Comparison of ENCODE assay signal across 1 cellular context in the genomic region with DNA sequence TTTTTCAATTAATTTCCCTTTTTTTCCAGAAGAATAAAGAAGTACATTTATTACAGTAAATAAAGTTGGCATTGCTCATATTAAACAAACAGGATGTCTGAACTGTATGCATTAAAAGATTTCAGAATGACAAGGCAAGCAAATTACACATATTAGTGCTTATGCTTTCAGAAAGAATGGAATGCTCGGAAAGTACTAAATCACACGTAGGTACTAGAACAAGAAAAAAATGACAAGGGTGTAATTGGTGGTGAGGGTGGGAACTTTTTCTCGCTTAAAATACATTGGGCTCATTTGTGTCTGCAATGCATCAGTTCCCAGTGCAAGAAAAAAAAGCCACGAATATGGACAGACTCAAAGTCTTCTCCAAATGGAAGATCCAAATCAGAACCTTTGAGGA.
TF ChIP-seq lines count a peak whose summit lies in the region.

No MANE protein-coding gene starts in this region.

TF ChIP-seq in HepG2, 621 proteins besides CTCF, POLR2A, EP300 and RAD21 (continued from another document):
- TF ChIP-seq ZNF646 (CRISPR knock-in tag; IDR thresholded peaks at IDR 0.05) (no peak), NFE2 (CRISPR knock-in tag; IDR thresholded peaks at IDR 0.05) (no peak), ELF3 (CRISPR knock-in tag; IDR thresholded peaks at IDR 0.05) (no peak), AGO2 (optimal IDR thresholded peaks at IDR 0.05; ENCODE audit: low read depth, low read length) (no peak), SMAD3 (CRISPR knock-in tag; IDR thresholded peaks at IDR 0.05) (no peak), ZNF432 (CRISPR knock-in tag; IDR thresholded peaks at IDR 0.05; ENCODE audit: borderline replicate concordance) (no peak), ZNF12 (CRISPR knock-in tag; IDR thresholded peaks at IDR 0.05) (no peak), ZNF274 (CRISPR knock-in tag; IDR thresholded peaks at IDR 0.05) (no peak), KDM2A (CRISPR knock-in tag; IDR thresholded peaks at IDR 0.05; ENCODE audit: borderline replicate concordance, low read depth) (no peak), CREB3 (CRISPR knock-in tag; IDR thresholded peaks at IDR 0.05) (no peak)
- TF ChIP-seq, protein P1, sequence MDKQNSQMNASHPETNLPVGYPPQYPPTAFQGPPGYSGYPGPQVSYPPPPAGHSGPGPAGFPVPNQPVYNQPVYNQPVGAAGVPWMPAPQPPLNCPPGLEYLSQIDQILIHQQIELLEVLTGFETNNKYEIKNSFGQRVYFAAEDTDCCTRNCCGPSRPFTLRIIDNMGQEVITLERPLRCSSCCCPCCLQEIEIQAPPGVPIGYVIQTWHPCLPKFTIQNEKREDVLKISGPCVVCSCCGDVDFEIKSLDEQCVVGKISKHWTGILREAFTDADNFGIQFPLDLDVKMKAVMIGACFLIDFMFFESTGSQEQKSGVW (CRISPR knock-in tag; IDR thresholded peaks at IDR 0.05; ENCODE audit: borderline replicate concordance): no peak
